1 cellular context compared by ENCODE assay signal in genomic region chr3:44729384-44729910, GRCh38.
TF ChIP-seq lines count a peak whose summit lies in the region.

Gene ZNF501 (plus strand): TSS chr3:44729635. CDS start chr3:44734422, 4,787 bp downstream.

TF ChIP-seq in HepG2, 621 proteins besides CTCF, POLR2A, EP300 and RAD21 (continued from another document and continues in another):
- TF ChIP-seq, protein P1, sequence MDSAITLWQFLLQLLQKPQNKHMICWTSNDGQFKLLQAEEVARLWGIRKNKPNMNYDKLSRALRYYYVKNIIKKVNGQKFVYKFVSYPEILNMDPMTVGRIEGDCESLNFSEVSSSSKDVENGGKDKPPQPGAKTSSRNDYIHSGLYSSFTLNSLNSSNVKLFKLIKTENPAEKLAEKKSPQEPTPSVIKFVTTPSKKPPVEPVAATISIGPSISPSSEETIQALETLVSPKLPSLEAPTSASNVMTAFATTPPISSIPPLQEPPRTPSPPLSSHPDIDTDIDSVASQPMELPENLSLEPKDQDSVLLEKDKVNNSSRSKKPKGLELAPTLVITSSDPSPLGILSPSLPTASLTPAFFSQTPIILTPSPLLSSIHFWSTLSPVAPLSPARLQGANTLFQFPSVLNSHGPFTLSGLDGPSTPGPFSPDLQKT (CRISPR knock-in tag; IDR thresholded peaks at IDR 0.05; ENCODE audit: borderline replicate concordance): no peak
- TF ChIP-seq SMYD3 (CRISPR knock-in tag; IDR thresholded peaks at IDR 0.05): 0 out of 2 replicates have a peak, but pooled peaks have one; percentile 66
- peak; percentile 44 for TF ChIP-seq RARA (CRISPR knock-in tag; IDR thresholded peaks at IDR 0.05)
- TF ChIP-seq ARID3A (IDR thresholded peaks at IDR 0.05; ENCODE audit: low read depth, low read length): no peak
- no peak for TF ChIP-seq MAFK (conservative IDR thresholded peaks at IDR 0.05 in 1 of 2, IDR thresholded peaks at IDR 0.05 in 1 of 2; ENCODE audit: low read length in 2 of 2)
- no peak for TF ChIP-seq ZNF329 (CRISPR knock-in tag; IDR thresholded peaks at IDR 0.05; ENCODE audit: low read depth)
- TF ChIP-seq HNF4G (IDR thresholded peaks at IDR 0.05; ENCODE audit: borderline replicate concordance, low read depth, low read length): no peak
- TF ChIP-seq HNF4G (CRISPR knock-in tag; IDR thresholded peaks at IDR 0.05; ENCODE audit: borderline replicate concordance, low read depth): no peak
- no peak for TF ChIP-seq ZNF777 (CRISPR knock-in tag; IDR thresholded peaks at IDR 0.05)
- TF ChIP-seq, protein P2, sequence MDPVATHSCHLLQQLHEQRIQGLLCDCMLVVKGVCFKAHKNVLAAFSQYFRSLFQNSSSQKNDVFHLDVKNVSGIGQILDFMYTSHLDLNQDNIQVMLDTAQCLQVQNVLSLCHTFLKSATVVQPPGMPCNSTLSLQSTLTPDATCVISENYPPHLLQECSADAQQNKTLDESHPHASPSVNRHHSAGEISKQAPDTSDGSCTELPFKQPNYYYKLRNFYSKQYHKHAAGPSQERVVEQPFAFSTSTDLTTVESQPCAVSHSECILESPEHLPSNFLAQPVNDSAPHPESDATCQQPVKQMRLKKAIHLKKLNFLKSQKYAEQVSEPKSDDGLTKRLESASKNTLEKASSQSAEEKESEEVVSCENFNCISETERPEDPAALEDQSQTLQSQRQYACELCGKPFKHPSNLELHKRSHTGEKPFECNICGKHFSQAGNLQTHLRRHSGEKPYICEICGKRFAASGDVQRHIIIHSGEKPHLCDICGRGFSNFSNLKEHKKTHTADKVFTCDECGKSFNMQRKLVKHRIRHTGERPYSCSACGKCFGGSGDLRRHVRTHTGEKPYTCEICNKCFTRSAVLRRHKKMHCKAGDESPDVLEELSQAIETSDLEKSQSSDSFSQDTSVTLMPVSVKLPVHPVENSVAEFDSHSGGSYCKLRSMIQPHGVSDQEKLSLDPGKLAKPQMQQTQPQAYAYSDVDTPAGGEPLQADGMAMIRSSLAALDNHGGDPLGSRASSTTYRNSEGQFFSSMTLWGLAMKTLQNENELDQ (CRISPR knock-in tag; IDR thresholded peaks at IDR 0.05; ENCODE audit: borderline replicate concordance): no peak
- no peak for TF ChIP-seq FUBP1 (CRISPR knock-in tag; IDR thresholded peaks at IDR 0.05; ENCODE audit: borderline replicate concordance)
- TF ChIP-seq ZBTB38 (CRISPR knock-in tag; IDR thresholded peaks at IDR 0.05): peak; percentile 90
- TF ChIP-seq ZNF326 (CRISPR knock-in tag; IDR thresholded peaks at IDR 0.05; ENCODE audit: borderline replicate concordance): no peak
- peak; percentile 61 for TF ChIP-seq PHF21A (CRISPR knock-in tag; IDR thresholded peaks at IDR 0.05)
- TF ChIP-seq ELF4 (CRISPR knock-in tag; IDR thresholded peaks at IDR 0.05; ENCODE audit: borderline replicate concordance): no peak
- peak; percentile 69; the same call in 1 of the 2 replicates for TF ChIP-seq HNRNPL (IDR thresholded peaks at IDR 0.05; ENCODE audit: low read depth, low read length)
- no peak for TF ChIP-seq SOX6 (IDR thresholded peaks at IDR 0.05)
- peak; percentile 58 for TF ChIP-seq SOX6 (CRISPR knock-in tag; IDR thresholded peaks at IDR 0.05)
- TF ChIP-seq NPAS2 (CRISPR knock-in tag; IDR thresholded peaks at IDR 0.05; ENCODE audit: borderline replicate concordance): no peak
- no peak for TF ChIP-seq ZNF136 (CRISPR knock-in tag; IDR thresholded peaks at IDR 0.05; ENCODE audit: low read depth)
- TF ChIP-seq CBX2 (IDR thresholded peaks at IDR 0.05; ENCODE audit: low read depth, low read length): no peak
- TF ChIP-seq CBX2 (CRISPR knock-in tag; IDR thresholded peaks at IDR 0.05; ENCODE audit: low read depth): no peak
- peak; percentile 80 for TF ChIP-seq SALL1 (CRISPR knock-in tag; IDR thresholded peaks at IDR 0.05)
- TF ChIP-seq, protein P3, sequence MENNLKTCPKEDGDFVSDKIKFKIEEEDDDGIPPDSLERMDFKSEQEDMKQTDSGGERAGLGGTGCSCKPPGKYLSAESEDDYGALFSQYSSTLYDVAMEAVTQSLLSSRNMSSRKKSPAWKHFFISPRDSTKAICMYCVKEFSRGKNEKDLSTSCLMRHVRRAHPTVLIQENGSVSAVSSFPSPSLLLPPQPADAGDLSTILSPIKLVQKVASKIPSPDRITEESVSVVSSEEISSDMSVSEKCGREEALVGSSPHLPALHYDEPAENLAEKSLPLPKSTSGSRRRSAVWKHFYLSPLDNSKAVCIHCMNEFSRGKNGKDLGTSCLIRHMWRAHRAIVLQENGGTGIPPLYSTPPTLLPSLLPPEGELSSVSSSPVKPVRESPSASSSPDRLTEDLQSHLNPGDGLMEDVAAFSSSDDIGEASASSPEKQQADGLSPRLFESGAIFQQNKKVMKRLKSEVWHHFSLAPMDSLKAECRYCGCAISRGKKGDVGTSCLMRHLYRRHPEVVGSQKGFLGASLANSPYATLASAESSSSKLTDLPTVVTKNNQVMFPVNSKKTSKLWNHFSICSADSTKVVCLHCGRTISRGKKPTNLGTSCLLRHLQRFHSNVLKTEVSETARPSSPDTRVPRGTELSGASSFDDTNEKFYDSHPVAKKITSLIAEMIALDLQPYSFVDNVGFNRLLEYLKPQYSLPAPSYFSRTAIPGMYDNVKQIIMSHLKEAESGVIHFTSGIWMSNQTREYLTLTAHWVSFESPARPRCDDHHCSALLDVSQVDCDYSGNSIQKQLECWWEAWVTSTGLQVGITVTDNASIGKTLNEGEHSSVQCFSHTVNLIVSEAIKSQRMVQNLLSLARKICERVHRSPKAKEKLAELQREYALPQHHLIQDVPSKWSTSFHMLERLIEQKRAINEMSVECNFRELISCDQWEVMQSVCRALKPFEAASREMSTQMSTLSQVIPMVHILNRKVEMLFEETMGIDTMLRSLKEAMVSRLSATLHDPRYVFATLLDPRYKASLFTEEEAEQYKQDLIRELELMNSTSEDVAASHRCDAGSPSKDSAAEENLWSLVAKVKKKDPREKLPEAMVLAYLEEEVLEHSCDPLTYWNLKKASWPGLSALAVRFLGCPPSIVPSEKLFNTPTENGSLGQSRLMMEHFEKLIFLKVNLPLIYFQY (CRISPR knock-in tag; IDR thresholded peaks at IDR 0.05; ENCODE audit: borderline replicate concordance): peak; percentile 42; the same call in 1 of the 2 replicates
- peak; percentile 80; the same call in 1 of the 2 replicates for TF ChIP-seq MAF1 (CRISPR knock-in tag; IDR thresholded peaks at IDR 0.05; ENCODE audit: borderline replicate concordance)
- TF ChIP-seq, protein P4, sequence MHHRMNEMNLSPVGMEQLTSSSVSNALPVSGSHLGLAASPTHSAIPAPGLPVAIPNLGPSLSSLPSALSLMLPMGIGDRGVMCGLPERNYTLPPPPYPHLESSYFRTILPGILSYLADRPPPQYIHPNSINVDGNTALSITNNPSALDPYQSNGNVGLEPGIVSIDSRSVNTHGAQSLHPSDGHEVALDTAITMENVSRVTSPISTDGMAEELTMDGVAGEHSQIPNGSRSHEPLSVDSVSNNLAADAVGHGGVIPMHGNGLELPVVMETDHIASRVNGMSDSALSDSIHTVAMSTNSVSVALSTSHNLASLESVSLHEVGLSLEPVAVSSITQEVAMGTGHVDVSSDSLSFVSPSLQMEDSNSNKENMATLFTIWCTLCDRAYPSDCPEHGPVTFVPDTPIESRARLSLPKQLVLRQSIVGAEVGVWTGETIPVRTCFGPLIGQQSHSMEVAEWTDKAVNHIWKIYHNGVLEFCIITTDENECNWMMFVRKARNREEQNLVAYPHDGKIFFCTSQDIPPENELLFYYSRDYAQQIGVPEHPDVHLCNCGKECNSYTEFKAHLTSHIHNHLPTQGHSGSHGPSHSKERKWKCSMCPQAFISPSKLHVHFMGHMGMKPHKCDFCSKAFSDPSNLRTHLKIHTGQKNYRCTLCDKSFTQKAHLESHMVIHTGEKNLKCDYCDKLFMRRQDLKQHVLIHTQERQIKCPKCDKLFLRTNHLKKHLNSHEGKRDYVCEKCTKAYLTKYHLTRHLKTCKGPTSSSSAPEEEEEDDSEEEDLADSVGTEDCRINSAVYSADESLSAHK (CRISPR knock-in tag; IDR thresholded peaks at IDR 0.05; ENCODE audit: borderline replicate concordance): no peak
- peak; percentile 23 for TF ChIP-seq TBL1XR1 (IDR thresholded peaks at IDR 0.05; ENCODE audit: borderline replicate concordance, low read length, partially characterized antibody)
- no peak for TF ChIP-seq SKI (IDR thresholded peaks at IDR 0.05; ENCODE audit: partially characterized antibody)
- TF ChIP-seq ZNF496 (CRISPR knock-in tag; IDR thresholded peaks at IDR 0.05; ENCODE audit: insufficient replicate concordance): no peak
- peak; percentile 98 for TF ChIP-seq ATF1 (CRISPR knock-in tag; IDR thresholded peaks at IDR 0.05)
- TF ChIP-seq, protein P5, sequence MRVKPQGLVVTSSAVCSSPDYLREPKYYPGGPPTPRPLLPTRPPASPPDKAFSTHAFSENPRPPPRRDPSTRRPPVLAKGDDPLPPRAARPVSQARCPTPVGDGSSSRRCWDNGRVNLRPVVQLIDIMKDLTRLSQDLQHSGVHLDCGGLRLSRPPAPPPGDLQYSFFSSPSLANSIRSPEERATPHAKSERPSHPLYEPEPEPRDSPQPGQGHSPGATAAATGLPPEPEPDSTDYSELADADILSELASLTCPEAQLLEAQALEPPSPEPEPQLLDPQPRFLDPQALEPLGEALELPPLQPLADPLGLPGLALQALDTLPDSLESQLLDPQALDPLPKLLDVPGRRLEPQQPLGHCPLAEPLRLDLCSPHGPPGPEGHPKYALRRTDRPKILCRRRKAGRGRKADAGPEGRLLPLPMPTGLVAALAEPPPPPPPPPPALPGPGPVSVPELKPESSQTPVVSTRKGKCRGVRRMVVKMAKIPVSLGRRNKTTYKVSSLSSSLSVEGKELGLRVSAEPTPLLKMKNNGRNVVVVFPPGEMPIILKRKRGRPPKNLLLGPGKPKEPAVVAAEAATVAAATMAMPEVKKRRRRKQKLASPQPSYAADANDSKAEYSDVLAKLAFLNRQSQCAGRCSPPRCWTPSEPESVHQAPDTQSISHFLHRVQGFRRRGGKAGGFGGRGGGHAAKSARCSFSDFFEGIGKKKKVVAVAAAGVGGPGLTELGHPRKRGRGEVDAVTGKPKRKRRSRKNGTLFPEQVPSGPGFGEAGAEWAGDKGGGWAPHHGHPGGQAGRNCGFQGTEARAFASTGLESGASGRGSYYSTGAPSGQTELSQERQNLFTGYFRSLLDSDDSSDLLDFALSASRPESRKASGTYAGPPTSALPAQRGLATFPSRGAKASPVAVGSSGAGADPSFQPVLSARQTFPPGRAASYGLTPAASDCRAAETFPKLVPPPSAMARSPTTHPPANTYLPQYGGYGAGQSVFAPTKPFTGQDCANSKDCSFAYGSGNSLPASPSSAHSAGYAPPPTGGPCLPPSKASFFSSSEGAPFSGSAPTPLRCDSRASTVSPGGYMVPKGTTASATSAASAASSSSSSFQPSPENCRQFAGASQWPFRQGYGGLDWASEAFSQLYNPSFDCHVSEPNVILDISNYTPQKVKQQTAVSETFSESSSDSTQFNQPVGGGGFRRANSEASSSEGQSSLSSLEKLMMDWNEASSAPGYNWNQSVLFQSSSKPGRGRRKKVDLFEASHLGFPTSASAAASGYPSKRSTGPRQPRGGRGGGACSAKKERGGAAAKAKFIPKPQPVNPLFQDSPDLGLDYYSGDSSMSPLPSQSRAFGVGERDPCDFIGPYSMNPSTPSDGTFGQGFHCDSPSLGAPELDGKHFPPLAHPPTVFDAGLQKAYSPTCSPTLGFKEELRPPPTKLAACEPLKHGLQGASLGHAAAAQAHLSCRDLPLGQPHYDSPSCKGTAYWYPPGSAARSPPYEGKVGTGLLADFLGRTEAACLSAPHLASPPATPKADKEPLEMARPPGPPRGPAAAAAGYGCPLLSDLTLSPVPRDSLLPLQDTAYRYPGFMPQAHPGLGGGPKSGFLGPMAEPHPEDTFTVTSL (CRISPR knock-in tag; IDR thresholded peaks at IDR 0.05; ENCODE audit: borderline replicate concordance): no peak
- peak; percentile 64; the same call in 1 of the 2 replicates for TF ChIP-seq SRY (CRISPR knock-in tag; IDR thresholded peaks at IDR 0.05)
- no peak for TF ChIP-seq STAT6 (CRISPR knock-in tag; IDR thresholded peaks at IDR 0.05; ENCODE audit: borderline replicate concordance)
- TF ChIP-seq RXRB (CRISPR knock-in tag; IDR thresholded peaks at IDR 0.05; ENCODE audit: borderline replicate concordance): peak; percentile 57; the same call in 1 of the 2 replicates
